In the genomic region with DNA sequence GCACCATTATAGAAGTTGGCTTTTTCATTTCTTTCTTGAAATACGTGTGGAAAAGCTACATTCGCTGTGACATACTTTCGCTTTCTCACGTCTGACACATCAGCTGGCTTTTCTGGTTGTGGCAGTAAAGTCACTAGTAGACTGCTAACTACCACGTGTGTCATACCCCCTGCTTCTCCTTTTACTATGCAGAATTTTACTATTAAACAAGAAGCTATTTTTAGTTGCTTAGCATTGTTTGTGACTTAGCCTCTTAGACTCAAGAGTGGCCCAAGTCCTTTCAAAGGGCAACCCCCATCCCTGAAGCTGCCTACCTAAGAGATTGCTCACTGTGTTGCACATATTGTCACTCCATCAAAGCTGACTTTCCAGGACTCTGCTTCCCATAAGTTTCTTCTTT, we compare ENCODE assay signal across 8 cellular contexts. TPM values are rescaled to one million over a fixed set of nuclear protein-coding genes. Genes with fewer than 3 reads are reported as not detected.
DNase-seq lines count a peak whose midpoint lies in the region; ATAC-seq lines count a peak whose summit lies in the region.

No MANE protein-coding gene starts in this region.

- peaks cover 0 to 3% (median 0%) of the 10 kb centered on the region in 7 donors for H3K9me3 Mint-ChIP-seq in naive B cell

- ATAC-seq in GM21786 (IDR thresholded peaks at IDR 0.05; ENCODE audit: unreplicated experiment) (peak; percentile 83), naive B cell (ENCODE audit: low read depth in 2 of 2) (peak; percentile 47 to 64)

- no peaks in the 10 kb centered on the region for H3K36me3 Mint-ChIP-seq in naive B cell

- DNase-seq in Daoy (ENCODE audit: low read depth) (peak; percentile 16), NAMALWA (ENCODE audit: low spot score) (peak; percentile 24), naive B cell (no peak), iPS-NIHi7 (ENCODE audit: extremely low spot score) (no peak), NCI-H510A (lab: John Stamatoyannopoulos, UW) (no peak), NCI-H2196 treated with DMSO at 0.1 percent for 48 hours (lab: John Stamatoyannopoulos, UW; ENCODE audit: unreplicated experiment) (no peak)
- peak; percentile 73 for DNase-seq in activated effector memory CD4-positive, alpha-beta T cell treated with anti-CD3 and anti-CD28 coated beads, Interleukin-2, amount 50 U/mL, for 16 hours

- H3K4me3 Mint-ChIP-seq in naive B cell: peak overlapping the region in 7 of 8 donors; percentile 13 to 77 (median 42)

- H3K4me1 Mint-ChIP-seq in naive B cell: peaks cover 0 to 6% (median 6%) of the 10 kb centered on the region in 3 donors

- peak overlapping the region in 2 of 6 donors; percentile 84 for H3K27ac Mint-ChIP-seq in naive B cell

- H3K27me3 Mint-ChIP-seq in naive B cell: no peaks in the 10 kb centered on the region

RNA-seq across cellular contexts. Expression of gene IL2, which starts 2.1 kb away (rescaled TPM):
- total RNA-seq in Daoy (2014; rRNA removed; shearing (Covaris generic)): not detected in 2 replicates
- polyA plus RNA-seq in naive B cell (ENCODE audit: low read depth in 6 of 6): under 1 TPM in 1 of 6 donors, not detected in 5; 0.84 TPM

Comparison
In these comparisons a context has a peak if more than half of its experiments do, and no peak if none do; other contexts are left out.
1. DNase-seq: peak in Daoy (single experiment), NAMALWA (single experiment) and activated effector memory CD4-positive, alpha-beta T cell treated with anti-CD3 and anti-CD28 coated beads, Interleukin-2, amount 50 U/mL, for 16 hours (single experiment); none in naive B cell (single experiment), iPS-NIHi7 (single experiment), NCI-H510A (single experiment) and NCI-H2196 treated with DMSO at 0.1 percent for 48 hours (single experiment).